1 cellular context compared by ENCODE assay signal in the genomic region with DNA sequence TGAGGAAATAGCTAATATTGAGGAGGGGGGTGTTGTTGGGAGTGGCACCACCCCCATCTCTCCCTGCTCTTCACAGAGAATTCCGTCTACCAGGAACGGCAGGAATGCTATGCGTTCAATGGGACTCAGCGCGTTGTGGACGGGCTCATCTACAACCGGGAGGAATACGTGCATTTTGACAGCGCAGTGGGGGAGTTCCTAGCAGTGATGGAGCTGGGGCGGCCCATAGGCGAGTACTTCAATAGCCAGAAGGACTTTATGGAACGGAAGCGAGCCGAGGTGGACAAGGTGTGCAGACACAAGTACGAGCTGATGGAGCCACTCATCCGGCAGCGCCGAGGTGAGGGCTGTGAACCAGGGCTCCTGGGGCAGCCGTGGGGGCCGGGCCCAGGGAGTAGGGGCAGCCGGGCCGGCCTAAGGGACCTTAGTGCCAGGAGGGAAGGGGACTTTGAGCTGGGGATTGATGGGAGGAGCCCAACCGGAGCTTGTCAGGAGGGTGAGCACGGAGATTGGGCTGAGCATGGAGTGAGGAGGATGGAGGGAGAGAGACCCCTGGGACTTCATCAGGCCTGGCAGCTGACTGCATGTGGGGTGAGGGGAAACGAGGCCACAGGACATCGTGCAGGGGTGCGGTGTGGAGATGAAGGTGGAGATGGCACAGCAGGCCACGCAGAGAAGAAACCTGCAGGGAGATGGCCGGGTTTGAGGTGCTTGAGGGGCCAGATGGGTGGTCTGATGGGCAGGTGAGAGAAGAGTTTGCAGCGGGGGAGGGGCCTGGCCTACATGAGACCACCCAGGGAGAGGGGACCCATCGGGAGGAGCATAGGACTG.
TF ChIP-seq lines count a peak whose summit lies in the region.

No MANE protein-coding gene starts in this region.

TF ChIP-seq in IMR-90, 13 proteins besides CTCF, POLR2A, EP300 and RAD21 (continued from another document):
- no peak for TF ChIP-seq ELK1 (IDR thresholded peaks at IDR 0.05; ENCODE audit: borderline replicate concordance, low read depth, low read length)
- no peak for TF ChIP-seq SMC3 (IDR thresholded peaks at IDR 0.05; ENCODE audit: low read depth, low read length)
- no peak for TF ChIP-seq BHLHE40 (IDR thresholded peaks at IDR 0.05; ENCODE audit: low read depth, low read length)
- no peak for TF ChIP-seq RCOR1 (IDR thresholded peaks at IDR 0.05; ENCODE audit: insufficient replicate concordance, low read length)
